8 cellular contexts compared by ENCODE assay signal in the genomic region with DNA sequence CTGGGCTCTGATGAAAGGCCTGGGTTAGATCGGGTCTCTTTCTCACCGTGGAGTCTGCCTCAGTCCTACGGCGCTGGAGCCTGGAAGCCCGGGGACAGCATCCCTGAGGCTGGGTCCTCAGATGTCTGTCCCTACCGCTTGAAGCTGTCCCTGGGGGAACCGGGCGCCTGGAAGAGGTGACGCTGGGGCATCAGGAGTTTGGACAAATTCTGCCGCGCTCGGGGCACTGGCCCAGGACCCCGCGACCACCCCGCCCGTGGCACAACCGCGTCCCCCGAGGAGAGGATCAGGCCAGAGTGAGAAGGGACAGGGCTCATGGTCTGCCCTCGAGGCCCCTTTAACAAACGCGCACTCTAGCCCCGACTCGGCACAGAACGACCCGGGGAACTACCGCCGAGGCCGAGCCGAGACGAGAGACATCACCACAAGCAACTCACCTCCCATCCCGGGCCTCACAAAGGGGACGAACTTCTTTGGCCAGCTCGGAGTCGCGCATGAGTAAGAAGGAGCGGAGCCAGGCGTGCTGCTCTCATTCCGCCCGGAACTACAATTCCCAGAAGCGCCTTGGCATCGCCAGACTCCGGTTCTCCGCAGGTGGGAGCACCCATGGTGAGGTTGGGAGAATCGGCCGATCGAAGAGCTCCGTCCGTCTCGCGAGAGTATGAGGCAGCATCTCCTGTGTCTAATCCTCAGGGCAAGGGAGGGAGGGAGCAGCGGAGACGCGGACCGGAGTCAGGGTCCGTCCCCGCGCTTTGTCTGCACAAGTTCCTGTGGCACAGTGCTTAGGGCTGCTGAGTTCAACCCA. TPM values are rescaled to one million over a fixed set of nuclear protein-coding genes. Genes with fewer than 3 reads are reported as not detected.
A peak's percentile ranks its signal among the peaks of the same experiment; 100 is the strongest.
DNase-seq lines count a peak whose midpoint lies in the region; ATAC-seq and FAIRE-seq lines count a peak whose summit lies in the region.
"Not testable (repeated sequence)": the region's sequence is repeated elsewhere in the genome, so short reads cannot be mapped to it uniquely, and the experiment has no call there.

TSS of gene FOXO3B (minus strand) at position 548 of the 805 bp plus-strand sequence. CDS start 663 bp downstream, outside the sequence.

- H3K9me3 Mint-ChIP-seq in activated T-helper 1 cell treated with anti-CD3 and anti-CD28 coated beads, Interleukin-12 subunit alpha, Interleukin-12 subunit beta, Interleukin-2, Interleukin-4 antibody, amounts not matched to agents 30 ng/mL and 10 ng/mL and 1 ng/mL, durations not matched to agents 14 hours and 24 hours and 36 hours, result not testable (repeated sequence)

- H3K9ac ChIP-seq in muscle layer of colon (ENCODE audit: low read length), result not testable (repeated sequence)

- not testable (repeated sequence) for H3K9me3 ChIP-seq in muscle layer of colon (ENCODE audit: low read length)

- not testable (repeated sequence) for H3K4me1 ChIP-seq in muscle layer of colon (ENCODE audit: insufficient read depth, low read length)

- not testable (repeated sequence) for H3K27ac ChIP-seq in muscle layer of colon (ENCODE audit: low read depth, low read length)

- FAIRE-seq in RCC 7860 (lab: Jason Lieb, UNC), result peak; percentile 74

- peak within 1 kb of the TSS; percentile 91 for H3K4me3 Mint-ChIP-seq in activated T-helper 1 cell treated with anti-CD3 and anti-CD28 coated beads, Interleukin-12 subunit alpha, Interleukin-12 subunit beta, Interleukin-2, Interleukin-4 antibody, amounts not matched to agents 30 ng/mL and 10 ng/mL and 1 ng/mL, durations not matched to agents 14 hours and 24 hours and 36 hours

- intact Hi-C loops in activated T-helper 1 cell treated with anti-CD3 and anti-CD28 coated beads, Interleukin-12 subunit alpha, Interleukin-12 subunit beta, Interleukin-2, Interleukin-4 antibody, amounts not matched to agents 30 ng/mL and 10 ng/mL and 1 ng/mL, durations not matched to agents 14 hours and 24 hours and 36 hours (cut with micrococcal nuclease), result not testable (repeated sequence)

- not testable (repeated sequence) for H3K27me3 Mint-ChIP-seq in activated T-helper 1 cell treated with anti-CD3 and anti-CD28 coated beads, Interleukin-12 subunit alpha, Interleukin-12 subunit beta, Interleukin-2, Interleukin-4 antibody, amounts not matched to agents 30 ng/mL and 10 ng/mL and 1 ng/mL, durations not matched to agents 14 hours and 24 hours and 36 hours (ENCODE audit: insufficient read depth)

- H3K4me3 ChIP-seq in Jurkat, Clone E6-1 (ENCODE audit: low read length), result peak within 1 kb of the TSS; percentile 58
- peak within 1 kb of the TSS; percentile 42 to 60 for H3K4me3 ChIP-seq in muscle layer of colon (ENCODE audit: low read depth in 1 of 2, low read length in 2 of 2)

- not testable (repeated sequence) for H3K36me3 ChIP-seq in muscle layer of colon (ENCODE audit: insufficient read depth, low read length)

- H3K36me3 Mint-ChIP-seq in activated T-helper 1 cell treated with anti-CD3 and anti-CD28 coated beads, Interleukin-12 subunit alpha, Interleukin-12 subunit beta, Interleukin-2, Interleukin-4 antibody, amounts not matched to agents 30 ng/mL and 10 ng/mL and 1 ng/mL, durations not matched to agents 14 hours and 24 hours and 36 hours (ENCODE audit: low read depth), result not testable (repeated sequence)

- DNase-seq in DMS53 (lab: John Stamatoyannopoulos, UW) (peak; percentile 94), RCC 7860 (ENCODE audit: low spot score) (peak; percentile 82), fibroblast of gingiva (ENCODE audit: low read depth) (peak; percentile 93)
- peak; percentile 79 for DNase-seq in Jurkat, Clone E6-1 (ENCODE audit: low read depth, low spot score)
- peak; percentile 76 for DNase-seq in activated T-helper 1 cell treated with anti-CD3 and anti-CD28 coated beads, Interleukin-12 subunit alpha, Interleukin-12 subunit beta, Interleukin-2, Interleukin-4 antibody, amounts not matched to agents 30 ng/mL and 10 ng/mL and 1 ng/mL, durations not matched to agents 14 hours and 24 hours and 36 hours (ENCODE audit: low spot score)
- peak; percentile 66 for DNase-seq in stimulated activated CD8-positive, alpha-beta memory T cell treated with anti-CD3 and anti-CD28 coated beads, Interleukin-4, amount 100 ng/mL, for 24 hours (ENCODE audit: low read depth)

- not testable (repeated sequence) for H3K27me3 ChIP-seq in muscle layer of colon (ENCODE audit: control insufficient read depth in 1 of 2, insufficient read depth in 2 of 2, low read length in 2 of 2)

- H3K27ac Mint-ChIP-seq in activated T-helper 1 cell treated with anti-CD3 and anti-CD28 coated beads, Interleukin-12 subunit alpha, Interleukin-12 subunit beta, Interleukin-2, Interleukin-4 antibody, amounts not matched to agents 30 ng/mL and 10 ng/mL and 1 ng/mL, durations not matched to agents 14 hours and 24 hours and 36 hours, result peak within 1 kb of the TSS; percentile 88

- H3K4me1 Mint-ChIP-seq in activated T-helper 1 cell treated with anti-CD3 and anti-CD28 coated beads, Interleukin-12 subunit alpha, Interleukin-12 subunit beta, Interleukin-2, Interleukin-4 antibody, amounts not matched to agents 30 ng/mL and 10 ng/mL and 1 ng/mL, durations not matched to agents 14 hours and 24 hours and 36 hours (ENCODE audit: low read depth), result not testable (repeated sequence)

- ATAC-seq in GM21786 (IDR thresholded peaks at IDR 0.05; ENCODE audit: unreplicated experiment), result peak; percentile 88

RNA-seq across cellular contexts. Expression of gene FOXO3B, which starts in this region (rescaled TPM):
- polyA plus RNA-seq in Jurkat, Clone E6-1 (2012; ENCODE audit: insufficient read depth, insufficient read length), result 1.3 TPM
- 5.7 and 5.9 TPM in 2 replicates for total RNA-seq in activated T-helper 1 cell treated with anti-CD3 and anti-CD28 coated beads, Interleukin-12 subunit alpha, Interleukin-12 subunit beta, Interleukin-2, Interleukin-4 antibody, amounts not matched to agents 30 ng/mL and 10 ng/mL and 1 ng/mL, durations not matched to agents 14 hours and 24 hours and 36 hours
